2 cellular contexts compared by ENCODE assay signal in genomic region chr12:94875525-94875924, GRCh38.
TF ChIP-seq lines count a peak whose summit lies in the region.

No MANE protein-coding gene starts in this region.

TF ChIP-seq in HCT116, 20 proteins besides CTCF, POLR2A, EP300 and RAD21:
- TF ChIP-seq, protein P1, sequence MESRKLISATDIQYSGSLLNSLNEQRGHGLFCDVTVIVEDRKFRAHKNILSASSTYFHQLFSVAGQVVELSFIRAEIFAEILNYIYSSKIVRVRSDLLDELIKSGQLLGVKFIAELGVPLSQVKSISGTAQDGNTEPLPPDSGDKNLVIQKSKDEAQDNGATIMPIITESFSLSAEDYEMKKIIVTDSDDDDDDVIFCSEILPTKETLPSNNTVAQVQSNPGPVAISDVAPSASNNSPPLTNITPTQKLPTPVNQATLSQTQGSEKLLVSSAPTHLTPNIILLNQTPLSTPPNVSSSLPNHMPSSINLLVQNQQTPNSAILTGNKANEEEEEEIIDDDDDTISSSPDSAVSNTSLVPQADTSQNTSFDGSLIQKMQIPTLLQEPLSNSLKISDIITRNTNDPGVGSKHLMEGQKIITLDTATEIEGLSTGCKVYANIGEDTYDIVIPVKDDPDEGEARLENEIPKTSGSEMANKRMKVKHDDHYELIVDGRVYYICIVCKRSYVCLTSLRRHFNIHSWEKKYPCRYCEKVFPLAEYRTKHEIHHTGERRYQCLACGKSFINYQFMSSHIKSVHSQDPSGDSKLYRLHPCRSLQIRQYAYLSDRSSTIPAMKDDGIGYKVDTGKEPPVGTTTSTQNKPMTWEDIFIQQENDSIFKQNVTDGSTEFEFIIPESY (IDR thresholded peaks at IDR 0.05; ENCODE audit: extremely low read depth, insufficient replicate concordance, low read length) = no peak
- TF ChIP-seq JUND (IDR thresholded peaks at IDR 0.05) (peak; percentile 40), EGR1 (IDR thresholded peaks at IDR 0.05; ENCODE audit: low read depth) (no peak), TCF7L2 (IDR thresholded peaks at IDR 0.05; ENCODE audit: borderline replicate concordance, extremely low read depth, insufficient read depth, insufficient read length) (no peak), ZFX (IDR thresholded peaks at IDR 0.05) (no peak), ELF1 (IDR thresholded peaks at IDR 0.05; ENCODE audit: borderline replicate concordance, low read depth) (no peak; the same call in 1 of the 2 replicates), SRF (IDR thresholded peaks at IDR 0.05; ENCODE audit: low read depth) (no peak), POLR2AphosphoS5 (IDR thresholded peaks at IDR 0.05; ENCODE audit: low read depth, low read length) (no peak), SIN3A (IDR thresholded peaks at IDR 0.05; ENCODE audit: low read depth) (no peak), EZH2 (IDR thresholded peaks at IDR 0.05) (no peak), SP1 (IDR thresholded peaks at IDR 0.05; ENCODE audit: low read depth) (no peak), CBX3 (IDR thresholded peaks at IDR 0.05; ENCODE audit: low read depth) (peak; percentile 51; the same call in 1 of the 2 replicates), CEBPB (IDR thresholded peaks at IDR 0.05; ENCODE audit: low read depth) (peak; percentile 20; the same call in 1 of the 2 replicates), ZNF274 (IDR thresholded peaks at IDR 0.05; ENCODE audit: low read depth, low read length) (no peak), YY1 (IDR thresholded peaks at IDR 0.05; ENCODE audit: extremely low read depth, insufficient replicate concordance, low read depth, low read length) (no peak), FOSL1 (IDR thresholded peaks at IDR 0.05; ENCODE audit: low read depth) (peak; percentile 51), EZH2phosphoT487 (IDR thresholded peaks at IDR 0.05; ENCODE audit: borderline replicate concordance) (no peak)
- TF ChIP-seq, protein P2, sequence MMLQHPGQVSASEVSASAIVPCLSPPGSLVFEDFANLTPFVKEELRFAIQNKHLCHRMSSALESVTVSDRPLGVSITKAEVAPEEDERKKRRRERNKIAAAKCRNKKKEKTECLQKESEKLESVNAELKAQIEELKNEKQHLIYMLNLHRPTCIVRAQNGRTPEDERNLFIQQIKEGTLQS (IDR thresholded peaks at IDR 0.05) = no peak
- TF ChIP-seq, protein P3, sequence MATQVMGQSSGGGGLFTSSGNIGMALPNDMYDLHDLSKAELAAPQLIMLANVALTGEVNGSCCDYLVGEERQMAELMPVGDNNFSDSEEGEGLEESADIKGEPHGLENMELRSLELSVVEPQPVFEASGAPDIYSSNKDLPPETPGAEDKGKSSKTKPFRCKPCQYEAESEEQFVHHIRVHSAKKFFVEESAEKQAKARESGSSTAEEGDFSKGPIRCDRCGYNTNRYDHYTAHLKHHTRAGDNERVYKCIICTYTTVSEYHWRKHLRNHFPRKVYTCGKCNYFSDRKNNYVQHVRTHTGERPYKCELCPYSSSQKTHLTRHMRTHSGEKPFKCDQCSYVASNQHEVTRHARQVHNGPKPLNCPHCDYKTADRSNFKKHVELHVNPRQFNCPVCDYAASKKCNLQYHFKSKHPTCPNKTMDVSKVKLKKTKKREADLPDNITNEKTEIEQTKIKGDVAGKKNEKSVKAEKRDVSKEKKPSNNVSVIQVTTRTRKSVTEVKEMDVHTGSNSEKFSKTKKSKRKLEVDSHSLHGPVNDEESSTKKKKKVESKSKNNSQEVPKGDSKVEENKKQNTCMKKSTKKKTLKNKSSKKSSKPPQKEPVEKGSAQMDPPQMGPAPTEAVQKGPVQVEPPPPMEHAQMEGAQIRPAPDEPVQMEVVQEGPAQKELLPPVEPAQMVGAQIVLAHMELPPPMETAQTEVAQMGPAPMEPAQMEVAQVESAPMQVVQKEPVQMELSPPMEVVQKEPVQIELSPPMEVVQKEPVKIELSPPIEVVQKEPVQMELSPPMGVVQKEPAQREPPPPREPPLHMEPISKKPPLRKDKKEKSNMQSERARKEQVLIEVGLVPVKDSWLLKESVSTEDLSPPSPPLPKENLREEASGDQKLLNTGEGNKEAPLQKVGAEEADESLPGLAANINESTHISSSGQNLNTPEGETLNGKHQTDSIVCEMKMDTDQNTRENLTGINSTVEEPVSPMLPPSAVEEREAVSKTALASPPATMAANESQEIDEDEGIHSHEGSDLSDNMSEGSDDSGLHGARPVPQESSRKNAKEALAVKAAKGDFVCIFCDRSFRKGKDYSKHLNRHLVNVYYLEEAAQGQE (IDR thresholded peaks at IDR 0.05; ENCODE audit: low read depth) = no peak
- TF ChIP-seq, protein P4, sequence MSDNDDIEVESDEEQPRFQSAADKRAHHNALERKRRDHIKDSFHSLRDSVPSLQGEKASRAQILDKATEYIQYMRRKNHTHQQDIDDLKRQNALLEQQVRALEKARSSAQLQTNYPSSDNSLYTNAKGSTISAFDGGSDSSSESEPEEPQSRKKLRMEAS (IDR thresholded peaks at IDR 0.05) = peak; percentile 75

TF ChIP-seq in WTC11, 78 proteins besides CTCF, POLR2A, EP300 and RAD21 (continued from another document):
- TF ChIP-seq ERG (CRISPR knock-in tag; IDR thresholded peaks at IDR 0.05) (no peak), ZBTB21 (CRISPR knock-in tag; IDR thresholded peaks at IDR 0.05; ENCODE audit: borderline replicate concordance) (no peak), ZNF416 (CRISPR knock-in tag; IDR thresholded peaks at IDR 0.05) (no peak), EMX1 (CRISPR knock-in tag; IDR thresholded peaks at IDR 0.05) (no peak), ZMAT4 (CRISPR knock-in tag; IDR thresholded peaks at IDR 0.05) (no peak), HMGA2 (CRISPR knock-in tag; IDR thresholded peaks at IDR 0.05) (no peak), NFE2L1 (CRISPR knock-in tag; IDR thresholded peaks at IDR 0.05) (no peak), ELF4 (CRISPR knock-in tag; IDR thresholded peaks at IDR 0.05; ENCODE audit: low read depth) (no peak), ETV6 (CRISPR knock-in tag; IDR thresholded peaks at IDR 0.05) (no peak)
- TF ChIP-seq, protein P5, sequence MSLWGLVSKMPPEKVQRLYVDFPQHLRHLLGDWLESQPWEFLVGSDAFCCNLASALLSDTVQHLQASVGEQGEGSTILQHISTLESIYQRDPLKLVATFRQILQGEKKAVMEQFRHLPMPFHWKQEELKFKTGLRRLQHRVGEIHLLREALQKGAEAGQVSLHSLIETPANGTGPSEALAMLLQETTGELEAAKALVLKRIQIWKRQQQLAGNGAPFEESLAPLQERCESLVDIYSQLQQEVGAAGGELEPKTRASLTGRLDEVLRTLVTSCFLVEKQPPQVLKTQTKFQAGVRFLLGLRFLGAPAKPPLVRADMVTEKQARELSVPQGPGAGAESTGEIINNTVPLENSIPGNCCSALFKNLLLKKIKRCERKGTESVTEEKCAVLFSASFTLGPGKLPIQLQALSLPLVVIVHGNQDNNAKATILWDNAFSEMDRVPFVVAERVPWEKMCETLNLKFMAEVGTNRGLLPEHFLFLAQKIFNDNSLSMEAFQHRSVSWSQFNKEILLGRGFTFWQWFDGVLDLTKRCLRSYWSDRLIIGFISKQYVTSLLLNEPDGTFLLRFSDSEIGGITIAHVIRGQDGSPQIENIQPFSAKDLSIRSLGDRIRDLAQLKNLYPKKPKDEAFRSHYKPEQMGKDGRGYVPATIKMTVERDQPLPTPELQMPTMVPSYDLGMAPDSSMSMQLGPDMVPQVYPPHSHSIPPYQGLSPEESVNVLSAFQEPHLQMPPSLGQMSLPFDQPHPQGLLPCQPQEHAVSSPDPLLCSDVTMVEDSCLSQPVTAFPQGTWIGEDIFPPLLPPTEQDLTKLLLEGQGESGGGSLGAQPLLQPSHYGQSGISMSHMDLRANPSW (CRISPR knock-in tag; conservative IDR thresholded peaks at IDR 0.05; ENCODE audit: low read depth) = no peak
